Comparison of ENCODE assay signal across 1 cellular context in the genomic region with DNA sequence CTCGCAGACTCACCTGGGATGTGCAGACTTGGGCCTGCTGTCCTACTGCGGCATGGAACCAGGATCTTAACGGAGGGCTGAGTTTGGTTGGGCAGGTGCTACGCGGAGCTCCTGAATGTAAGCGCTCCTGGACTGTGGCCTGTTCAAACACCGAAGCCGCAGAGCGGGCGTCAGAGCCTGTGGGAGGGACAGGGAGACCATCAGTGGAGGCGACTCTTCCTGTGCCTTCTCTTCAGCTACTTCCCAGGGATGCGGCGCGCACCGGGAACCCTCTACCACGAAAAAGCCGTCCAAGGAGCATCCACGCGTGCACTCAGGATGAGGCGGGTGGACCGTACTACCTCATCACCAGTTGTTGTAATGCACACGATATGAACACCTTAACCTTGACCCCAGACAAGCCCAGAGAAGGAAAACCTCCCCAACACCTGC.
TF ChIP-seq lines count a peak whose summit lies in the region.

No MANE protein-coding gene starts in this region.

TF ChIP-seq in HepG2, 621 proteins besides CTCF, POLR2A, EP300 and RAD21 (continued from another document and continues in another):
- no peak for TF ChIP-seq TCF12 (IDR thresholded peaks at IDR 0.05)
- TF ChIP-seq TCF12 (CRISPR knock-in tag; IDR thresholded peaks at IDR 0.05) = no peak
- TF ChIP-seq SP2 (CRISPR knock-in tag; IDR thresholded peaks at IDR 0.05) = no peak
- peak; percentile 35; the same call in 1 of the 2 replicates for TF ChIP-seq SALL2 (CRISPR knock-in tag; IDR thresholded peaks at IDR 0.05)
- TF ChIP-seq ZMYM2 (CRISPR knock-in tag; IDR thresholded peaks at IDR 0.05) = no peak
- no peak for TF ChIP-seq HNRNPUL1 (IDR thresholded peaks at IDR 0.05; ENCODE audit: low read depth, low read length)
- TF ChIP-seq, protein P1, sequence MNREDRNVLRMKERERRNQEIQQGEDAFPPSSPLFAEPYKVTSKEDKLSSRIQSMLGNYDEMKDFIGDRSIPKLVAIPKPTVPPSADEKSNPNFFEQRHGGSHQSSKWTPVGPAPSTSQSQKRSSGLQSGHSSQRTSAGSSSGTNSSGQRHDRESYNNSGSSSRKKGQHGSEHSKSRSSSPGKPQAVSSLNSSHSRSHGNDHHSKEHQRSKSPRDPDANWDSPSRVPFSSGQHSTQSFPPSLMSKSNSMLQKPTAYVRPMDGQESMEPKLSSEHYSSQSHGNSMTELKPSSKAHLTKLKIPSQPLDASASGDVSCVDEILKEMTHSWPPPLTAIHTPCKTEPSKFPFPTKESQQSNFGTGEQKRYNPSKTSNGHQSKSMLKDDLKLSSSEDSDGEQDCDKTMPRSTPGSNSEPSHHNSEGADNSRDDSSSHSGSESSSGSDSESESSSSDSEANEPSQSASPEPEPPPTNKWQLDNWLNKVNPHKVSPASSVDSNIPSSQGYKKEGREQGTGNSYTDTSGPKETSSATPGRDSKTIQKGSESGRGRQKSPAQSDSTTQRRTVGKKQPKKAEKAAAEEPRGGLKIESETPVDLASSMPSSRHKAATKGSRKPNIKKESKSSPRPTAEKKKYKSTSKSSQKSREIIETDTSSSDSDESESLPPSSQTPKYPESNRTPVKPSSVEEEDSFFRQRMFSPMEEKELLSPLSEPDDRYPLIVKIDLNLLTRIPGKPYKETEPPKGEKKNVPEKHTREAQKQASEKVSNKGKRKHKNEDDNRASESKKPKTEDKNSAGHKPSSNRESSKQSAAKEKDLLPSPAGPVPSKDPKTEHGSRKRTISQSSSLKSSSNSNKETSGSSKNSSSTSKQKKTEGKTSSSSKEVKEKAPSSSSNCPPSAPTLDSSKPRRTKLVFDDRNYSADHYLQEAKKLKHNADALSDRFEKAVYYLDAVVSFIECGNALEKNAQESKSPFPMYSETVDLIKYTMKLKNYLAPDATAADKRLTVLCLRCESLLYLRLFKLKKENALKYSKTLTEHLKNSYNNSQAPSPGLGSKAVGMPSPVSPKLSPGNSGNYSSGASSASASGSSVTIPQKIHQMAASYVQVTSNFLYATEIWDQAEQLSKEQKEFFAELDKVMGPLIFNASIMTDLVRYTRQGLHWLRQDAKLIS (CRISPR knock-in tag; IDR thresholded peaks at IDR 0.05) = no peak
- TF ChIP-seq, protein P2, sequence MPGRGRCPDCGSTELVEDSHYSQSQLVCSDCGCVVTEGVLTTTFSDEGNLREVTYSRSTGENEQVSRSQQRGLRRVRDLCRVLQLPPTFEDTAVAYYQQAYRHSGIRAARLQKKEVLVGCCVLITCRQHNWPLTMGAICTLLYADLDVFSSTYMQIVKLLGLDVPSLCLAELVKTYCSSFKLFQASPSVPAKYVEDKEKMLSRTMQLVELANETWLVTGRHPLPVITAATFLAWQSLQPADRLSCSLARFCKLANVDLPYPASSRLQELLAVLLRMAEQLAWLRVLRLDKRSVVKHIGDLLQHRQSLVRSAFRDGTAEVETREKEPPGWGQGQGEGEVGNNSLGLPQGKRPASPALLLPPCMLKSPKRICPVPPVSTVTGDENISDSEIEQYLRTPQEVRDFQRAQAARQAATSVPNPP (CRISPR knock-in tag; IDR thresholded peaks at IDR 0.05) = no peak
- no peak for TF ChIP-seq ZNF253 (CRISPR knock-in tag; IDR thresholded peaks at IDR 0.05; ENCODE audit: borderline replicate concordance)
- no peak for TF ChIP-seq NONO (IDR thresholded peaks at IDR 0.05)
- TF ChIP-seq NONO (CRISPR knock-in tag; conservative IDR thresholded peaks at IDR 0.05) = no peak
- TF ChIP-seq MLLT10 (CRISPR knock-in tag; IDR thresholded peaks at IDR 0.05) = no peak
- no peak for TF ChIP-seq ZNF296 (CRISPR knock-in tag; conservative IDR thresholded peaks at IDR 0.05)
- no peak for TF ChIP-seq ZNF558 (CRISPR knock-in tag; IDR thresholded peaks at IDR 0.05; ENCODE audit: borderline replicate concordance)
- TF ChIP-seq ZKSCAN8 (CRISPR knock-in tag; IDR thresholded peaks at IDR 0.05; ENCODE audit: borderline replicate concordance) = no peak
- no peak for TF ChIP-seq ZBTB7A (CRISPR knock-in tag; IDR thresholded peaks at IDR 0.05)
- peak; percentile 5; the same call in 1 of the 2 replicates for TF ChIP-seq RARA (CRISPR knock-in tag; IDR thresholded peaks at IDR 0.05)
- TF ChIP-seq SETDB1 (CRISPR knock-in tag; IDR thresholded peaks at IDR 0.05; ENCODE audit: borderline replicate concordance) = no peak
- TF ChIP-seq ZNF138 (CRISPR knock-in tag; IDR thresholded peaks at IDR 0.05; ENCODE audit: low read depth) = no peak
- TF ChIP-seq, protein P3, sequence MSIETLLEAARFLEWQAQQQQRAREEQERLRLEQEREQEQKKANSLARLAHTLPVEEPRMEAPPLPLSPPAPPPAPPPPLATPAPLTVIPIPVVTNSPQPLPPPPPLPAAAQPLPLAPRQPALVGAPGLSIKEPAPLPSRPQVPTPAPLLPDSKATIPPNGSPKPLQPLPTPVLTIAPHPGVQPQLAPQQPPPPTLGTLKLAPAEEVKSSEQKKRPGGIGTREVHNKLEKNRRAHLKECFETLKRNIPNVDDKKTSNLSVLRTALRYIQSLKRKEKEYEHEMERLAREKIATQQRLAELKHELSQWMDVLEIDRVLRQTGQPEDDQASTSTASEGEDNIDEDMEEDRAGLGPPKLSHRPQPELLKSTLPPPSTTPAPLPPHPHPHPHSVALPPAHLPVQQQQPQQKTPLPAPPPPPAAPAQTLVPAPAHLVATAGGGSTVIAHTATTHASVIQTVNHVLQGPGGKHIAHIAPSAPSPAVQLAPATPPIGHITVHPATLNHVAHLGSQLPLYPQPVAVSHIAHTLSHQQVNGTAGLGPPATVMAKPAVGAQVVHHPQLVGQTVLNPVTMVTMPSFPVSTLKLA (IDR thresholded peaks at IDR 0.05) = no peak
- peak; percentile 86 for TF ChIP-seq KMT2A (CRISPR knock-in tag; IDR thresholded peaks at IDR 0.05)
- TF ChIP-seq ZNF329 (CRISPR knock-in tag; IDR thresholded peaks at IDR 0.05; ENCODE audit: low read depth) = no peak
- TF ChIP-seq, protein P4, sequence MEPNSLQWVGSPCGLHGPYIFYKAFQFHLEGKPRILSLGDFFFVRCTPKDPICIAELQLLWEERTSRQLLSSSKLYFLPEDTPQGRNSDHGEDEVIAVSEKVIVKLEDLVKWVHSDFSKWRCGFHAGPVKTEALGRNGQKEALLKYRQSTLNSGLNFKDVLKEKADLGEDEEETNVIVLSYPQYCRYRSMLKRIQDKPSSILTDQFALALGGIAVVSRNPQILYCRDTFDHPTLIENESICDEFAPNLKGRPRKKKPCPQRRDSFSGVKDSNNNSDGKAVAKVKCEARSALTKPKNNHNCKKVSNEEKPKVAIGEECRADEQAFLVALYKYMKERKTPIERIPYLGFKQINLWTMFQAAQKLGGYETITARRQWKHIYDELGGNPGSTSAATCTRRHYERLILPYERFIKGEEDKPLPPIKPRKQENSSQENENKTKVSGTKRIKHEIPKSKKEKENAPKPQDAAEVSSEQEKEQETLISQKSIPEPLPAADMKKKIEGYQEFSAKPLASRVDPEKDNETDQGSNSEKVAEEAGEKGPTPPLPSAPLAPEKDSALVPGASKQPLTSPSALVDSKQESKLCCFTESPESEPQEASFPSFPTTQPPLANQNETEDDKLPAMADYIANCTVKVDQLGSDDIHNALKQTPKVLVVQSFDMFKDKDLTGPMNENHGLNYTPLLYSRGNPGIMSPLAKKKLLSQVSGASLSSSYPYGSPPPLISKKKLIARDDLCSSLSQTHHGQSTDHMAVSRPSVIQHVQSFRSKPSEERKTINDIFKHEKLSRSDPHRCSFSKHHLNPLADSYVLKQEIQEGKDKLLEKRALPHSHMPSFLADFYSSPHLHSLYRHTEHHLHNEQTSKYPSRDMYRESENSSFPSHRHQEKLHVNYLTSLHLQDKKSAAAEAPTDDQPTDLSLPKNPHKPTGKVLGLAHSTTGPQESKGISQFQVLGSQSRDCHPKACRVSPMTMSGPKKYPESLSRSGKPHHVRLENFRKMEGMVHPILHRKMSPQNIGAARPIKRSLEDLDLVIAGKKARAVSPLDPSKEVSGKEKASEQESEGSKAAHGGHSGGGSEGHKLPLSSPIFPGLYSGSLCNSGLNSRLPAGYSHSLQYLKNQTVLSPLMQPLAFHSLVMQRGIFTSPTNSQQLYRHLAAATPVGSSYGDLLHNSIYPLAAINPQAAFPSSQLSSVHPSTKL (CRISPR knock-in tag; IDR thresholded peaks at IDR 0.05) = no peak
- no peak for TF ChIP-seq CBFB (CRISPR knock-in tag; IDR thresholded peaks at IDR 0.05)
- no peak for TF ChIP-seq ZFP41 (CRISPR knock-in tag; IDR thresholded peaks at IDR 0.05; ENCODE audit: borderline replicate concordance)
- no peak for TF ChIP-seq ZNF7 (CRISPR knock-in tag; IDR thresholded peaks at IDR 0.05)
- peak; percentile 41 for TF ChIP-seq ZNF883 (CRISPR knock-in tag; IDR thresholded peaks at IDR 0.05; ENCODE audit: not compliant biosample characterization)
- no peak for TF ChIP-seq SCMH1 (CRISPR knock-in tag; IDR thresholded peaks at IDR 0.05; ENCODE audit: borderline replicate concordance)
- peak; percentile 85; the same call in 1 of the 2 replicates for TF ChIP-seq ZNF550 (CRISPR knock-in tag; IDR thresholded peaks at IDR 0.05; ENCODE audit: borderline replicate concordance)
- TF ChIP-seq MEIS1 (CRISPR knock-in tag; IDR thresholded peaks at IDR 0.05; ENCODE audit: borderline replicate concordance) = no peak
- TF ChIP-seq DR1 (CRISPR knock-in tag; IDR thresholded peaks at IDR 0.05) = no peak
- TF ChIP-seq, protein P5, sequence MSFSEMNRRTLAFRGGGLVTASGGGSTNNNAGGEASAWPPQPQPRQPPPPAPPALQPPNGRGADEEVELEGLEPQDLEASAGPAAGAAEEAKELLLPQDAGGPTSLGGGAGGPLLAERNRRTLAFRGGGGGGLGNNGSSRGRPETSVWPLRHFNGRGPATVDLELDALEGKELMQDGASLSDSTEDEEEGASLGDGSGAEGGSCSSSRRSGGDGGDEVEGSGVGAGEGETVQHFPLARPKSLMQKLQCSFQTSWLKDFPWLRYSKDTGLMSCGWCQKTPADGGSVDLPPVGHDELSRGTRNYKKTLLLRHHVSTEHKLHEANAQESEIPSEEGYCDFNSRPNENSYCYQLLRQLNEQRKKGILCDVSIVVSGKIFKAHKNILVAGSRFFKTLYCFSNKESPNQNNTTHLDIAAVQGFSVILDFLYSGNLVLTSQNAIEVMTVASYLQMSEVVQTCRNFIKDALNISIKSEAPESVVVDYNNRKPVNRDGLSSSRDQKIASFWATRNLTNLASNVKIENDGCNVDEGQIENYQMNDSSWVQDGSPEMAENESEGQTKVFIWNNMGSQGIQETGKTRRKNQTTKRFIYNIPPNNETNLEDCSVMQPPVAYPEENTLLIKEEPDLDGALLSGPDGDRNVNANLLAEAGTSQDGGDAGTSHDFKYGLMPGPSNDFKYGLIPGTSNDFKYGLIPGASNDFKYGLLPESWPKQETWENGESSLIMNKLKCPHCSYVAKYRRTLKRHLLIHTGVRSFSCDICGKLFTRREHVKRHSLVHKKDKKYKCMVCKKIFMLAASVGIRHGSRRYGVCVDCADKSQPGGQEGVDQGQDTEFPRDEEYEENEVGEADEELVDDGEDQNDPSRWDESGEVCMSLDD (CRISPR knock-in tag; IDR thresholded peaks at IDR 0.05; ENCODE audit: borderline replicate concordance) = no peak
- no peak for TF ChIP-seq ZNF121 (CRISPR knock-in tag; IDR thresholded peaks at IDR 0.05)
- peak; percentile 54; the same call in 1 of the 2 replicates for TF ChIP-seq MED1 (CRISPR knock-in tag; IDR thresholded peaks at IDR 0.05)
- no peak for TF ChIP-seq ZFAT (CRISPR knock-in tag; conservative IDR thresholded peaks at IDR 0.05)
- TF ChIP-seq KLF11 (CRISPR knock-in tag; IDR thresholded peaks at IDR 0.05) = no peak
- TF ChIP-seq KDM5B (CRISPR knock-in tag; IDR thresholded peaks at IDR 0.05; ENCODE audit: borderline replicate concordance) = no peak
- TF ChIP-seq, protein P6, sequence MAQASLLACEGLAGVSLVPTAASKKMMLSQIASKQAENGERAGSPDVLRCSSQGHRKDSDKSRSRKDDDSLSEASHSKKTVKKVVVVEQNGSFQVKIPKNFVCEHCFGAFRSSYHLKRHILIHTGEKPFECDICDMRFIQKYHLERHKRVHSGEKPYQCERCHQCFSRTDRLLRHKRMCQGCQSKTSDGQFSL (CRISPR knock-in tag; IDR thresholded peaks at IDR 0.05) = no peak
- no peak for TF ChIP-seq ZNF34 (CRISPR knock-in tag; IDR thresholded peaks at IDR 0.05; ENCODE audit: borderline replicate concordance)
- TF ChIP-seq ZNF850 (CRISPR knock-in tag; conservative IDR thresholded peaks at IDR 0.05) = no peak
- no peak for TF ChIP-seq TAF1 (CRISPR knock-in tag; IDR thresholded peaks at IDR 0.05)
- no peak for TF ChIP-seq SSRP1 (CRISPR knock-in tag; IDR thresholded peaks at IDR 0.05)
- TF ChIP-seq FOXP1 (IDR thresholded peaks at IDR 0.05) = no peak
- TF ChIP-seq FOXP1 (CRISPR knock-in tag; IDR thresholded peaks at IDR 0.05) = no peak
- TF ChIP-seq ZNF577 (CRISPR knock-in tag; IDR thresholded peaks at IDR 0.05; ENCODE audit: borderline replicate concordance, low read depth) = no peak
- TF ChIP-seq SRSF9 (IDR thresholded peaks at IDR 0.05; ENCODE audit: borderline replicate concordance, insufficient read depth, low read depth, low read length, poor library complexity, severe bottlenecking) = no peak
- no peak for TF ChIP-seq RXRB (CRISPR knock-in tag; IDR thresholded peaks at IDR 0.05; ENCODE audit: borderline replicate concordance)
- TF ChIP-seq POGZ (CRISPR knock-in tag; IDR thresholded peaks at IDR 0.05) = no peak
- peak; percentile 75 for TF ChIP-seq ZNF264 (CRISPR knock-in tag; IDR thresholded peaks at IDR 0.05)
- no peak for TF ChIP-seq KDM6A (CRISPR knock-in tag; IDR thresholded peaks at IDR 0.05; ENCODE audit: low read depth)
- TF ChIP-seq MEIS2 (CRISPR knock-in tag; IDR thresholded peaks at IDR 0.05) = no peak
- TF ChIP-seq, protein P7, sequence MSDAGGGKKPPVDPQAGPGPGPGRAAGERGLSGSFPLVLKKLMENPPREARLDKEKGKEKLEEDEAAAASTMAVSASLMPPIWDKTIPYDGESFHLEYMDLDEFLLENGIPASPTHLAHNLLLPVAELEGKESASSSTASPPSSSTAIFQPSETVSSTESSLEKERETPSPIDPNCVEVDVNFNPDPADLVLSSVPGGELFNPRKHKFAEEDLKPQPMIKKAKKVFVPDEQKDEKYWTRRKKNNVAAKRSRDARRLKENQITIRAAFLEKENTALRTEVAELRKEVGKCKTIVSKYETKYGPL (CRISPR knock-in tag; IDR thresholded peaks at IDR 0.05) = no peak
- TF ChIP-seq, protein P8, sequence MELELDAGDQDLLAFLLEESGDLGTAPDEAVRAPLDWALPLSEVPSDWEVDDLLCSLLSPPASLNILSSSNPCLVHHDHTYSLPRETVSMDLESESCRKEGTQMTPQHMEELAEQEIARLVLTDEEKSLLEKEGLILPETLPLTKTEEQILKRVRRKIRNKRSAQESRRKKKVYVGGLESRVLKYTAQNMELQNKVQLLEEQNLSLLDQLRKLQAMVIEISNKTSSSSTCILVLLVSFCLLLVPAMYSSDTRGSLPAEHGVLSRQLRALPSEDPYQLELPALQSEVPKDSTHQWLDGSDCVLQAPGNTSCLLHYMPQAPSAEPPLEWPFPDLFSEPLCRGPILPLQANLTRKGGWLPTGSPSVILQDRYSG (CRISPR knock-in tag; IDR thresholded peaks at IDR 0.05) = no peak
- TF ChIP-seq ZNF441 (CRISPR knock-in tag; IDR thresholded peaks at IDR 0.05; ENCODE audit: borderline replicate concordance) = peak; percentile 59; the same call in 1 of the 2 replicates
- no peak for TF ChIP-seq ZNF292 (CRISPR knock-in tag; IDR thresholded peaks at IDR 0.05; ENCODE audit: borderline replicate concordance, low read depth)
